ENCODE assay signal across 1 cellular context in genomic region chr3:150733936-150734794, GRCh38.
A peak's percentile ranks its signal among the peaks of the same experiment; 100 is the strongest.
TF ChIP-seq lines count a peak whose summit lies in the region.

No MANE protein-coding gene starts in this region.

TF ChIP-seq in HepG2, 621 proteins besides CTCF, POLR2A, EP300 and RAD21 (continued from another document and continues in another):
- TF ChIP-seq DZIP1 (CRISPR knock-in tag; IDR thresholded peaks at IDR 0.05), result no peak
- no peak for TF ChIP-seq ZNF639 (CRISPR knock-in tag; conservative IDR thresholded peaks at IDR 0.05)
- no peak; the same call in 1 of the 2 replicates for TF ChIP-seq ZNF124 (CRISPR knock-in tag; IDR thresholded peaks at IDR 0.05)
- TF ChIP-seq TERF1 (CRISPR knock-in tag; IDR thresholded peaks at IDR 0.05), result no peak
- TF ChIP-seq ZNF7 (CRISPR knock-in tag; IDR thresholded peaks at IDR 0.05), result no peak
- TF ChIP-seq TBL1XR1 (IDR thresholded peaks at IDR 0.05; ENCODE audit: borderline replicate concordance, low read length, partially characterized antibody), result peak; percentile 32
- TF ChIP-seq ZNF674 (CRISPR knock-in tag; IDR thresholded peaks at IDR 0.05; ENCODE audit: low read depth), result no peak
- no peak for TF ChIP-seq ZNF75D (CRISPR knock-in tag; IDR thresholded peaks at IDR 0.05; ENCODE audit: borderline replicate concordance)
- TF ChIP-seq ZFP37 (CRISPR knock-in tag; IDR thresholded peaks at IDR 0.05; ENCODE audit: borderline replicate concordance), result no peak
- no peak for TF ChIP-seq ATF7-NPFF (CRISPR knock-in tag; IDR thresholded peaks at IDR 0.05; ENCODE audit: low read depth)
- TF ChIP-seq SRSF9 (IDR thresholded peaks at IDR 0.05; ENCODE audit: borderline replicate concordance, insufficient read depth, low read depth, low read length, poor library complexity, severe bottlenecking), result no peak
- no peak for TF ChIP-seq ZBED4 (CRISPR knock-in tag; IDR thresholded peaks at IDR 0.05; ENCODE audit: borderline replicate concordance)
- no peak for TF ChIP-seq ZNF335 (CRISPR knock-in tag; IDR thresholded peaks at IDR 0.05)
- TF ChIP-seq ZNF484 (CRISPR knock-in tag; IDR thresholded peaks at IDR 0.05; ENCODE audit: borderline replicate concordance, low read depth), result no peak
- TF ChIP-seq ZHX1 (CRISPR knock-in tag; IDR thresholded peaks at IDR 0.05; ENCODE audit: low read depth), result no peak
- TF ChIP-seq REXO4 (CRISPR knock-in tag; IDR thresholded peaks at IDR 0.05; ENCODE audit: borderline replicate concordance), result no peak
- peak; percentile 36; the same call in 1 of the 2 replicates for TF ChIP-seq FOXK2 (IDR thresholded peaks at IDR 0.05)
- no peak for TF ChIP-seq ZNF775 (CRISPR knock-in tag; IDR thresholded peaks at IDR 0.05; ENCODE audit: borderline replicate concordance)
- 0 out of 2 replicates have a peak, but pooled peaks have one; percentile 20 for TF ChIP-seq MAX (IDR thresholded peaks at IDR 0.05)
- no peak for TF ChIP-seq FOXJ3 (CRISPR knock-in tag; IDR thresholded peaks at IDR 0.05; ENCODE audit: borderline replicate concordance)
- TF ChIP-seq TIGD3 (CRISPR knock-in tag; IDR thresholded peaks at IDR 0.05; ENCODE audit: borderline replicate concordance), result no peak
- TF ChIP-seq MLLT10 (CRISPR knock-in tag; IDR thresholded peaks at IDR 0.05), result no peak
- TF ChIP-seq CEBPZ (IDR thresholded peaks at IDR 0.05; ENCODE audit: low read length), result no peak
- 0 out of 2 replicates have a peak, but pooled peaks have one; percentile 21 for TF ChIP-seq KDM5B (CRISPR knock-in tag; IDR thresholded peaks at IDR 0.05; ENCODE audit: borderline replicate concordance)
- TF ChIP-seq ZNF629 (CRISPR knock-in tag; conservative IDR thresholded peaks at IDR 0.05), result no peak; the same call in 1 of the 2 replicates
- no peak for TF ChIP-seq PRMT3 (CRISPR knock-in tag; IDR thresholded peaks at IDR 0.05; ENCODE audit: borderline replicate concordance, low read depth)
- no peak for TF ChIP-seq NFYB (CRISPR knock-in tag; IDR thresholded peaks at IDR 0.05)
- TF ChIP-seq ZNF660 (CRISPR knock-in tag; IDR thresholded peaks at IDR 0.05; ENCODE audit: borderline replicate concordance, low read depth), result no peak
- TF ChIP-seq ZNF282 (IDR thresholded peaks at IDR 0.05; ENCODE audit: partially characterized antibody), result no peak
- TF ChIP-seq DDIT3 (CRISPR knock-in tag; IDR thresholded peaks at IDR 0.05), result no peak
